ENCODE assay signal across 1 cellular context in the genomic region with DNA sequence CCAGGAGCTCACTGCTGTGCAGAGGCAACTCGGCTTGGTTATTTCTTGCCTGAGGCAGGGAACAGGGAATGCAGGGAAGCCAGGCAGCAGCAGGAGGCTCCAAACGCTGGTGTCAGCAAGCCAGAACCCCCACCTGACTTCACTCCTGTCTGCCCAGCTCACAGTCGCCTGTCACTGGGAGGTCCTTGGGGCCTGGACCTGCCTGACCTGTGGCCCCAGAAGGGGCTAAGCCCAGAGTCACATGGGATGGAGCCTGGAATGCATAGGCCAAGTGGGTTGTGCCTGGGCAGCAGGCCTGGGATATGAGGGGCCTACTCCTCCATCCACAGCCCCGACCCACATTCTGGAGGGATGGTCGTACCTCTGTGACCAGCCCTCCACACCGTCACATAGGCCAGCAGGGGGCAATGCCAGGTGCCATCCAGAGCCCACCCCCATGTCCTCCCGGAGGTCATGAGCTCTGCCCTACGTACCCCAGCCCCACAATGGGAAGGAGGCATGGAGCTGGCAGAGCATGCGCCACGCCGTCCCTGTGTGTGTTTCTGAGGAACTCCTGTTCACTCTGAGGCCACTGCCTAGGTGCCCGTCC.
TF ChIP-seq lines count a peak whose summit lies in the region.

No MANE protein-coding gene starts in this region.

TF ChIP-seq in HepG2, 621 proteins besides CTCF, POLR2A, EP300 and RAD21 (continues in another document):
- TF ChIP-seq AKAP8 (CRISPR knock-in tag; IDR thresholded peaks at IDR 0.05) (peak; percentile 98), ZBTB7A (CRISPR knock-in tag; IDR thresholded peaks at IDR 0.05) (peak; percentile 75; the same call in 1 of the 2 replicates), ARNTL (CRISPR knock-in tag; IDR thresholded peaks at IDR 0.05) (peak; percentile 23; the same call in 1 of the 2 replicates), POLR2G (IDR thresholded peaks at IDR 0.05; ENCODE audit: low read depth, low read length) (peak; percentile 70; the same call in 1 of the 2 replicates), ZFX (CRISPR knock-in tag; IDR thresholded peaks at IDR 0.05; ENCODE audit: low read depth) (peak; percentile 76), SPEN (CRISPR knock-in tag; IDR thresholded peaks at IDR 0.05; ENCODE audit: low read depth) (peak; percentile 50; the same call in 1 of the 2 replicates), SRSF9 (IDR thresholded peaks at IDR 0.05; ENCODE audit: borderline replicate concordance, insufficient read depth, low read depth, low read length, poor library complexity, severe bottlenecking) (no peak), ZNF530 (CRISPR knock-in tag; IDR thresholded peaks at IDR 0.05; ENCODE audit: low read depth) (no peak), NFKB2 (CRISPR knock-in tag; IDR thresholded peaks at IDR 0.05; ENCODE audit: borderline replicate concordance) (peak; percentile 32; the same call in 1 of the 2 replicates), ZFP41 (CRISPR knock-in tag; IDR thresholded peaks at IDR 0.05; ENCODE audit: borderline replicate concordance) (peak; percentile 39; the same call in 1 of the 2 replicates), MTA1 (CRISPR knock-in tag; IDR thresholded peaks at IDR 0.05; ENCODE audit: borderline replicate concordance) (peak; percentile 62; the same call in 1 of the 2 replicates), ZNF207 (IDR thresholded peaks at IDR 0.05; ENCODE audit: borderline replicate concordance) (no peak), ZNF839 (CRISPR knock-in tag; IDR thresholded peaks at IDR 0.05; ENCODE audit: borderline replicate concordance) (0 out of 2 replicates have a peak, but pooled peaks have one; percentile 70), AGO1 (IDR thresholded peaks at IDR 0.05; ENCODE audit: low read depth, low read length, poor library complexity, severe bottlenecking) (peak; percentile 47), DZIP1 (CRISPR knock-in tag; IDR thresholded peaks at IDR 0.05) (peak; percentile 76; the same call in 1 of the 2 replicates), CREBL2 (CRISPR knock-in tag; IDR thresholded peaks at IDR 0.05; ENCODE audit: borderline replicate concordance) (no peak), ZFY (CRISPR knock-in tag; IDR thresholded peaks at IDR 0.05) (peak; percentile 17; the same call in 1 of the 2 replicates), POLR2AphosphoS5 (IDR thresholded peaks at IDR 0.05; ENCODE audit: low read depth, low read length) (peak; percentile 14), ZNF576 (CRISPR knock-in tag; IDR thresholded peaks at IDR 0.05) (no peak), ZNF598 (CRISPR knock-in tag; IDR thresholded peaks at IDR 0.05; ENCODE audit: borderline replicate concordance) (peak; percentile 57; the same call in 1 of the 2 replicates), ZNF580 (CRISPR knock-in tag; IDR thresholded peaks at IDR 0.05; ENCODE audit: borderline replicate concordance, low read depth) (peak; percentile 26; the same call in 1 of the 2 replicates), ZC3H13 (CRISPR knock-in tag; IDR thresholded peaks at IDR 0.05) (peak; percentile 96), SAFB2 (CRISPR knock-in tag; IDR thresholded peaks at IDR 0.05; ENCODE audit: borderline replicate concordance, low read depth) (no peak), LCORL (IDR thresholded peaks at IDR 0.05) (no peak), LCORL (CRISPR knock-in tag; IDR thresholded peaks at IDR 0.05) (0 out of 2 replicates have a peak, but pooled peaks have one; percentile 47), TCF12 (IDR thresholded peaks at IDR 0.05) (no peak), TCF12 (CRISPR knock-in tag; IDR thresholded peaks at IDR 0.05) (no peak), ZNF235 (CRISPR knock-in tag; IDR thresholded peaks at IDR 0.05; ENCODE audit: borderline replicate concordance) (peak; percentile 63; the same call in 1 of the 2 replicates), GPN1 (CRISPR knock-in tag; IDR thresholded peaks at IDR 0.05; ENCODE audit: borderline replicate concordance) (no peak), ZNF572 (CRISPR knock-in tag; IDR thresholded peaks at IDR 0.05) (0 out of 2 replicates have a peak, but pooled peaks have one; percentile 65), SOX6 (IDR thresholded peaks at IDR 0.05) (no peak), SOX6 (CRISPR knock-in tag; IDR thresholded peaks at IDR 0.05) (0 out of 2 replicates have a peak, but pooled peaks have one; percentile 25), ZNF317 (CRISPR knock-in tag; IDR thresholded peaks at IDR 0.05) (peak; percentile 88)
- TF ChIP-seq, protein P1, sequence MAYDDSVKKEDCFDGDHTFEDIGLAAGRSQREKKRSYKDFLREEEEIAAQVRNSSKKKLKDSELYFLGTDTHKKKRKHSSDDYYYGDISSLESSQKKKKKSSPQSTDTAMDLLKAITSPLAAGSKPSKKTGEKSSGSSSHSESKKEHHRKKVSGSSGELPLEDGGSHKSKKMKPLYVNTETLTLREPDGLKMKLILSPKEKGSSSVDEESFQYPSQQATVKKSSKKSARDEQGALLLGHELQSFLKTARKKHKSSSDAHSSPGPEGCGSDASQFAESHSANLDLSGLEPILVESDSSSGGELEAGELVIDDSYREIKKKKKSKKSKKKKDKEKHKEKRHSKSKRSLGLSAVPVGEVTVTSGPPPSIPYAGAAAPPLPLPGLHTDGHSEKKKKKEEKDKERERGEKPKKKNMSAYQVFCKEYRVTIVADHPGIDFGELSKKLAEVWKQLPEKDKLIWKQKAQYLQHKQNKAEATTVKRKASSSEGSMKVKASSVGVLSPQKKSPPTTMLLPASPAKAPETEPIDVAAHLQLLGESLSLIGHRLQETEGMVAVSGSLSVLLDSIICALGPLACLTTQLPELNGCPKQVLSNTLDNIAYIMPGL (CRISPR knock-in tag; IDR thresholded peaks at IDR 0.05; ENCODE audit: borderline replicate concordance in 1 of 2, low read depth in 1 of 2) = peak in 1 of 2 experiments; percentile 46; a peak in 1 of 4 replicates
- TF ChIP-seq, protein P2, sequence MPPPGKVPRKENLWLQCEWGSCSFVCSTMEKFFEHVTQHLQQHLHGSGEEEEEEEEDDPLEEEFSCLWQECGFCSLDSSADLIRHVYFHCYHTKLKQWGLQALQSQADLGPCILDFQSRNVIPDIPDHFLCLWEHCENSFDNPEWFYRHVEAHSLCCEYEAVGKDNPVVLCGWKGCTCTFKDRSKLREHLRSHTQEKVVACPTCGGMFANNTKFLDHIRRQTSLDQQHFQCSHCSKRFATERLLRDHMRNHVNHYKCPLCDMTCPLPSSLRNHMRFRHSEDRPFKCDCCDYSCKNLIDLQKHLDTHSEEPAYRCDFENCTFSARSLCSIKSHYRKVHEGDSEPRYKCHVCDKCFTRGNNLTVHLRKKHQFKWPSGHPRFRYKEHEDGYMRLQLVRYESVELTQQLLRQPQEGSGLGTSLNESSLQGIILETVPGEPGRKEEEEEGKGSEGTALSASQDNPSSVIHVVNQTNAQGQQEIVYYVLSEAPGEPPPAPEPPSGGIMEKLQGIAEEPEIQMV (CRISPR knock-in tag; IDR thresholded peaks at IDR 0.05; ENCODE audit: low read depth) = peak; percentile 38; the same call in 1 of the 2 replicates
- TF ChIP-seq, protein P3, sequence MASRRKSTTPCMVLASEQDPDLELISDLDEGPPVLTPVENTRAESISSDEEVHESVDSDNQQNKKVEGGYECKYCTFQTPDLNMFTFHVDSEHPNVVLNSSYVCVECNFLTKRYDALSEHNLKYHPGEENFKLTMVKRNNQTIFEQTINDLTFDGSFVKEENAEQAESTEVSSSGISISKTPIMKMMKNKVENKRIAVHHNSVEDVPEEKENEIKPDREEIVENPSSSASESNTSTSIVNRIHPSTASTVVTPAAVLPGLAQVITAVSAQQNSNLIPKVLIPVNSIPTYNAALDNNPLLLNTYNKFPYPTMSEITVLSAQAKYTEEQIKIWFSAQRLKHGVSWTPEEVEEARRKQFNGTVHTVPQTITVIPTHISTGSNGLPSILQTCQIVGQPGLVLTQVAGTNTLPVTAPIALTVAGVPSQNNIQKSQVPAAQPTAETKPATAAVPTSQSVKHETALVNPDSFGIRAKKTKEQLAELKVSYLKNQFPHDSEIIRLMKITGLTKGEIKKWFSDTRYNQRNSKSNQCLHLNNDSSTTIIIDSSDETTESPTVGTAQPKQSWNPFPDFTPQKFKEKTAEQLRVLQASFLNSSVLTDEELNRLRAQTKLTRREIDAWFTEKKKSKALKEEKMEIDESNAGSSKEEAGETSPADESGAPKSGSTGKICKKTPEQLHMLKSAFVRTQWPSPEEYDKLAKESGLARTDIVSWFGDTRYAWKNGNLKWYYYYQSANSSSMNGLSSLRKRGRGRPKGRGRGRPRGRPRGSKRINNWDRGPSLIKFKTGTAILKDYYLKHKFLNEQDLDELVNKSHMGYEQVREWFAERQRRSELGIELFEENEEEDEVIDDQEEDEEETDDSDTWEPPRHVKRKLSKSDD (CRISPR knock-in tag; IDR thresholded peaks at IDR 0.05; ENCODE audit: low read depth) = peak; percentile 31; the same call in 1 of the 2 replicates
- TF ChIP-seq, protein P4, sequence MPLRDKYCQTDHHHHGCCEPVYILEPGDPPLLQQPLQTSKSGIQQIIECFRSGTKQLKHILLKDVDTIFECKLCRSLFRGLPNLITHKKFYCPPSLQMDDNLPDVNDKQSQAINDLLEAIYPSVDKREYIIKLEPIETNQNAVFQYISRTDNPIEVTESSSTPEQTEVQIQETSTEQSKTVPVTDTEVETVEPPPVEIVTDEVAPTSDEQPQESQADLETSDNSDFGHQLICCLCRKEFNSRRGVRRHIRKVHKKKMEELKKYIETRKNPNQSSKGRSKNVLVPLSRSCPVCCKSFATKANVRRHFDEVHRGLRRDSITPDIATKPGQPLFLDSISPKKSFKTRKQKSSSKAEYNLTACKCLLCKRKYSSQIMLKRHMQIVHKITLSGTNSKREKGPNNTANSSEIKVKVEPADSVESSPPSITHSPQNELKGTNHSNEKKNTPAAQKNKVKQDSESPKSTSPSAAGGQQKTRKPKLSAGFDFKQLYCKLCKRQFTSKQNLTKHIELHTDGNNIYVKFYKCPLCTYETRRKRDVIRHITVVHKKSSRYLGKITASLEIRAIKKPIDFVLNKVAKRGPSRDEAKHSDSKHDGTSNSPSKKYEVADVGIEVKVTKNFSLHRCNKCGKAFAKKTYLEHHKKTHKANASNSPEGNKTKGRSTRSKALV (CRISPR knock-in tag; IDR thresholded peaks at IDR 0.05) = no peak
- TF ChIP-seq, protein P5, sequence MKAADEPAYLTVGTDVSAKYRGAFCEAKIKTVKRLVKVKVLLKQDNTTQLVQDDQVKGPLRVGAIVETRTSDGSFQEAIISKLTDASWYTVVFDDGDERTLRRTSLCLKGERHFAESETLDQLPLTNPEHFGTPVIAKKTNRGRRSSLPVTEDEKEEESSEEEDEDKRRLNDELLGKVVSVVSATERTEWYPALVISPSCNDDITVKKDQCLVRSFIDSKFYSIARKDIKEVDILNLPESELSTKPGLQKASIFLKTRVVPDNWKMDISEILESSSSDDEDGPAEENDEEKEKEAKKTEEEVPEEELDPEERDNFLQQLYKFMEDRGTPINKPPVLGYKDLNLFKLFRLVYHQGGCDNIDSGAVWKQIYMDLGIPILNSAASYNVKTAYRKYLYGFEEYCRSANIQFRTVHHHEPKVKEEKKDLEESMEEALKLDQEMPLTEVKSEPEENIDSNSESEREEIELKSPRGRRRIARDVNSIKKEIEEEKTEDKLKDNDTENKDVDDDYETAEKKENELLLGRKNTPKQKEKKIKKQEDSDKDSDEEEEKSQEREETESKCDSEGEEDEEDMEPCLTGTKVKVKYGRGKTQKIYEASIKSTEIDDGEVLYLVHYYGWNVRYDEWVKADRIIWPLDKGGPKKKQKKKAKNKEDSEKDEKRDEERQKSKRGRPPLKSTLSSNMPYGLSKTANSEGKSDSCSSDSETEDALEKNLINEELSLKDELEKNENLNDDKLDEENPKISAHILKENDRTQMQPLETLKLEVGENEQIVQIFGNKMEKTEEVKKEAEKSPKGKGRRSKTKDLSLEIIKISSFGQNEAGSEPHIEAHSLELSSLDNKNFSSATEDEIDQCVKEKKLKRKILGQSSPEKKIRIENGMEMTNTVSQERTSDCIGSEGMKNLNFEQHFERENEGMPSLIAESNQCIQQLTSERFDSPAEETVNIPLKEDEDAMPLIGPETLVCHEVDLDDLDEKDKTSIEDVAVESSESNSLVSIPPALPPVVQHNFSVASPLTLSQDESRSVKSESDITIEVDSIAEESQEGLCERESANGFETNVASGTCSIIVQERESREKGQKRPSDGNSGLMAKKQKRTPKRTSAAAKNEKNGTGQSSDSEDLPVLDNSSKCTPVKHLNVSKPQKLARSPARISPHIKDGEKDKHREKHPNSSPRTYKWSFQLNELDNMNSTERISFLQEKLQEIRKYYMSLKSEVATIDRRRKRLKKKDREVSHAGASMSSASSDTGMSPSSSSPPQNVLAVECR (CRISPR knock-in tag; IDR thresholded peaks at IDR 0.05; ENCODE audit: borderline replicate concordance) = peak; percentile 46; the same call in 1 of the 2 replicates
- TF ChIP-seq, protein P6, sequence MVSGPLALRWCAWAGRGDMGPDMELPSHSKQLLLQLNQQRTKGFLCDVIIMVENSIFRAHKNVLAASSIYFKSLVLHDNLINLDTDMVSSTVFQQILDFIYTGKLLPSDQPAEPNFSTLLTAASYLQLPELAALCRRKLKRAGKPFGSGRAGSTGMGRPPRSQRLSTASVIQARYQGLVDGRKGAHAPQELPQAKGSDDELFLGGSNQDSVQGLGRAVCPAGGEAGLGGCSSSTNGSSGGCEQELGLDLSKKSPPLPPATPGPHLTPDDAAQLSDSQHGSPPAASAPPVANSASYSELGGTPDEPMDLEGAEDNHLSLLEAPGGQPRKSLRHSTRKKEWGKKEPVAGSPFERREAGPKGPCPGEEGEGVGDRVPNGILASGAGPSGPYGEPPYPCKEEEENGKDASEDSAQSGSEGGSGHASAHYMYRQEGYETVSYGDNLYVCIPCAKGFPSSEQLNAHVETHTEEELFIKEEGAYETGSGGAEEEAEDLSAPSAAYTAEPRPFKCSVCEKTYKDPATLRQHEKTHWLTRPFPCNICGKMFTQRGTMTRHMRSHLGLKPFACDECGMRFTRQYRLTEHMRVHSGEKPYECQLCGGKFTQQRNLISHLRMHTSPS (CRISPR knock-in tag; IDR thresholded peaks at IDR 0.05; ENCODE audit: low read depth) = peak; percentile 50; the same call in 1 of the 2 replicates
